14 cellular contexts compared by ENCODE assay signal in genomic region chr6:143516700-143517446, GRCh38. TPM values are rescaled to one million over a fixed set of nuclear protein-coding genes. Genes with fewer than 3 reads are reported as not detected.
DNase-seq lines count a peak whose midpoint lies in the region; ATAC-seq, FAIRE-seq and TF ChIP-seq lines count a peak whose summit lies in the region.
"Had no signal": no experiment of that assay in that cellular context is flagged by ENCODE, and none has a peak within 500 bp of the region (broad histone marks: within the 10 kb centered on the region; RNA-seq: fewer than 3 reads in every experiment).

No MANE protein-coding gene starts in this region.

- no peak overlapping the region for H4K91ac ChIP-seq in H1 (replicated peaks; ENCODE audit: insufficient read length, low read length)

- H4K8ac ChIP-seq in H1 (ENCODE audit: extremely low read depth, insufficient read depth, low read length), result no peak overlapping the region

- H2AK5ac ChIP-seq in H1 (ENCODE audit: low read depth, low read length), result peak overlapping the region; percentile 25; the same call in 1 of the 2 replicates

- no peak overlapping the region for H2AFZ ChIP-seq in H1 (ENCODE audit: low read length)

- H2BK120ac ChIP-seq in H1 (replicated peaks; ENCODE audit: low read depth, low read length), result no peak overlapping the region

- H2BK12ac ChIP-seq in H1 (ENCODE audit: low read depth, low read length), result 0 out of 2 replicates have a peak overlapping the region, but pooled peaks have one; percentile 39

- no peak for TF ChIP-seq POLR2A in H1 (IDR thresholded peaks at IDR 0.05; ENCODE audit: control extremely low read depth in 1 of 2, low read depth in 2 of 2, low read length in 2 of 2)

- no peak overlapping the region for H3K56ac ChIP-seq in H1 (replicated peaks; ENCODE audit: insufficient read length, low read depth, low read length)

- WGBS in H1 (ENCODE audit: extremely low coverage in 1 of 2, insufficient coverage in 1 of 2, insufficient read length in 1 of 2, insufficient replicate concordance in 2 of 2, low coverage in 1 of 2, low lambda C conversion rate in 2 of 2, missing lambda C conversion rate in 1 of 2), 2 experiments, result 17% methylated on average over 2 of the region's 2 CpGs; no CpG with 5 or more reads in 1 of the 2 experiments

- POLR2A ChIA-PET in H1 (lab: Charles Lee; ENCODE audit: partially characterized antibody), result interaction anchor here (0.5 to 1.2 kb wide), 2 partner anchors 8 to 19 kb away, joined by 3 to 4 read pairs; no protein-coding TSS in a partner anchor

- H3K23me2 ChIP-seq in H1 (ENCODE audit: low read depth, low read length), result no peaks in the 10 kb centered on the region

- H4K20me1 ChIP-seq in H1 (replicated peaks in 1 of 2; ENCODE audit: control insufficient read depth in 1 of 2, insufficient read depth in 2 of 2, low read length in 2 of 2), result no peaks in the 10 kb centered on the region

- DNase-seq in NCI-H2107 treated with DMSO at 0.1 percent for 48 hours (lab: John Stamatoyannopoulos, UW; ENCODE audit: unreplicated experiment) (peak; percentile 49), NCI-H2107 (lab: John Stamatoyannopoulos, UW) (no peak), KBM-7 (peak; percentile 37), RPMI8226 (peak; percentile 9), H1 (ENCODE audit: low read depth in 1 of 2, low spot score in 2 of 2) (no peak), GDM1 (lab: John Stamatoyannopoulos, UW) (no peak), HuH-7 (ENCODE audit: low spot score) (no peak)
- DNase-seq: activated CD4-positive, alpha-beta T cell treated with anti-CD3 and anti-CD28 coated beads for 4 hours; activated T-cell treated with anti-CD3 and anti-CD28 coated beads, Interleukin-2, amount 50 U/mL, for 4 hours; adrenal gland; CD4-positive, alpha-beta memory T cell had no signal

- H2BK20ac ChIP-seq in H1 (ENCODE audit: low read length), result no peak overlapping the region

- H3K27me3 ChIP-seq in H1 (replicated peaks in 1 of 4; ENCODE audit: control insufficient read depth in 3 of 4, extremely low read depth in 1 of 4, insufficient read depth in 3 of 4, low read length in 3 of 4), result peaks cover 0 to 9% (median 5%) of the 10 kb centered on the region in 4 experiments; a peak in 3 of 7 replicates
- H3K27me3 ChIP-seq: adrenal gland, right atrium auricular region, testis had no signal

- no peak for FAIRE-seq in H1 (lab: Jason Lieb, UNC)

- H3K36me3 ChIP-seq in H1 (ENCODE audit: control insufficient read depth in 2 of 4, insufficient read depth in 4 of 4, low read length in 3 of 4), result no peaks in the 10 kb centered on the region
- H3K36me3 ChIP-seq: adrenal gland, right atrium auricular region had no signal

- H3K4me1 ChIP-seq in H1 (replicated peaks in 1 of 4; ENCODE audit: control insufficient read depth in 3 of 4, insufficient read depth in 4 of 4, low read length in 3 of 4), result peaks cover 5 to 12% (median 6%) of the 10 kb centered on the region in 4 experiments

- H3K18ac ChIP-seq in H1 (ENCODE audit: extremely low read depth, low read length), result 0 out of 2 replicates have a peak overlapping the region, but pooled peaks have one; percentile 62

- H3K79me1 ChIP-seq in H1 (ENCODE audit: low read depth, low read length), result no peaks in the 10 kb centered on the region

- no peak overlapping the region for H3K4me3 ChIP-seq in H1 (ENCODE audit: extremely low read depth in 1 of 4, insufficient read depth in 2 of 4, low read depth in 3 of 4, low read length in 4 of 4)
- H3K4me3 ChIP-seq: adrenal gland, right atrium auricular region, testis had no signal

- in situ Hi-C loops in KBM-7 (cut with MboI; ENCODE audit: low pct_unique_long_range_greater_than_20kb, low sequenced_read_pairs), result no loop called here

- CTCF ChIA-PET in H1 (lab: Charles Lee; ENCODE audit: partially characterized antibody), result interaction anchor here (0.6 to 7.5 kb wide), 2 partner anchors 20 to 59 kb away, joined by 3 to 77 read pairs; no protein-coding TSS in a partner anchor

- H3K23ac ChIP-seq in H1 (ENCODE audit: insufficient read length), result no peak overlapping the region

- H2BK5ac ChIP-seq in H1 (ENCODE audit: low read depth, low read length), result no peak overlapping the region

- no peak overlapping the region; the same call in 1 of the 2 replicates for H2BK15ac ChIP-seq in H1 (ENCODE audit: low read length)

- no peak overlapping the region for H3K9ac ChIP-seq in H1 (replicated peaks in 1 of 4; ENCODE audit: extremely low read depth in 1 of 4, low read depth in 3 of 4, low read length in 3 of 4)

- no peak for ATAC-seq in GM18498 (IDR thresholded peaks at IDR 0.05; ENCODE audit: unreplicated experiment)
- ATAC-seq: activated T-cell treated with anti-CD3 and anti-CD28 coated beads, Interleukin-2, amount 50 U/mL, for 4 hours had no signal

- H3K4me2 ChIP-seq in H1 (ENCODE audit: insufficient read depth in 1 of 2, low read depth in 2 of 2, low read length in 2 of 2), result peak overlapping the region; percentile 10 to 17; a peak in 1 of 4 replicates

- H3K79me2 ChIP-seq in H1 (ENCODE audit: control insufficient read depth in 1 of 2, insufficient read depth in 2 of 2, low read length in 2 of 2), result no peaks in the 10 kb centered on the region

- no peak for TF ChIP-seq EP300 in H1 (IDR thresholded peaks at IDR 0.05; ENCODE audit: borderline replicate concordance in 1 of 2, low read depth in 2 of 2, low read length in 2 of 2)

- H3K14ac ChIP-seq in H1 (ENCODE audit: insufficient read length), result no peak overlapping the region

- no peaks in the 10 kb centered on the region for H3K9me3 ChIP-seq in H1 (ENCODE audit: insufficient read depth in 2 of 2, low read depth in 1 of 2, low read length in 1 of 2)
- H3K9me3 ChIP-seq: adrenal gland, right atrium auricular region, testis had no signal

- no peak overlapping the region for H3K27ac ChIP-seq in H1 (ENCODE audit: low read depth, low read length)
- H3K27ac ChIP-seq: adrenal gland, testis had no signal

- no peak for TF ChIP-seq RAD21 in H1 (IDR thresholded peaks at IDR 0.05 in 1 of 2, conservative IDR thresholded peaks at IDR 0.05 in 1 of 2; ENCODE audit: low read depth in 2 of 2, low read length in 2 of 2)

- no peak overlapping the region for H3K4ac ChIP-seq in H1 (replicated peaks; ENCODE audit: insufficient read length, low read depth, low read length)

- H4K5ac ChIP-seq in H1 (ENCODE audit: insufficient read length, low read depth, low read length), result no peak overlapping the region

- TF ChIP-seq CTCF in H1 (IDR thresholded peaks at IDR 0.05; ENCODE audit: control extremely low read depth in 1 of 3, insufficient read depth in 1 of 3, low read depth in 1 of 3, low read length in 3 of 3), result no peak

TF ChIP-seq in H1, 55 proteins besides CTCF, POLR2A, EP300 and RAD21:
- no peak for TF ChIP-seq RXRA (IDR thresholded peaks at IDR 0.05; ENCODE audit: insufficient read depth, low read depth, low read length)
- no peak for TF ChIP-seq GABPA (IDR thresholded peaks at IDR 0.05; ENCODE audit: borderline replicate concordance, insufficient read depth, low read length)
- TF ChIP-seq POU5F1 (IDR thresholded peaks at IDR 0.05; ENCODE audit: low read depth, low read length), result no peak
- TF ChIP-seq CBX8 (IDR thresholded peaks at IDR 0.05; ENCODE audit: borderline replicate concordance, low read depth, low read length), result no peak
- TF ChIP-seq SAP30 (IDR thresholded peaks at IDR 0.05; ENCODE audit: insufficient read depth, insufficient replicate concordance, low read length), result no peak
- no peak for TF ChIP-seq CHD2 (IDR thresholded peaks at IDR 0.05; ENCODE audit: low read length)
- TF ChIP-seq HDAC6 (IDR thresholded peaks at IDR 0.05; ENCODE audit: low read depth, low read length), result no peak
- no peak for TF ChIP-seq USF2 (IDR thresholded peaks at IDR 0.05; ENCODE audit: low read length)
- no peak for TF ChIP-seq SIX5 (IDR thresholded peaks at IDR 0.05; ENCODE audit: low read depth, low read length)
- no peak for TF ChIP-seq CEBPB (IDR thresholded peaks at IDR 0.05; ENCODE audit: low read depth, low read length)
- no peak for TF ChIP-seq ATF3 (IDR thresholded peaks at IDR 0.05; ENCODE audit: insufficient read depth, low read depth, low read length)
- no peak for TF ChIP-seq SRF (IDR thresholded peaks at IDR 0.05; ENCODE audit: low read depth, low read length)
- no peak for TF ChIP-seq HDAC2 (IDR thresholded peaks at IDR 0.05; ENCODE audit: borderline replicate concordance in 1 of 2, low read depth in 2 of 2, low read length in 2 of 2)
- TF ChIP-seq RFX5 (IDR thresholded peaks at IDR 0.05; ENCODE audit: borderline replicate concordance, low read depth, low read length), result no peak
TF ChIP-seq in H1: peak in this region for 0.

RNA-seq across cellular contexts. Expression of gene FUCA2, which starts 5.4 kb away (rescaled TPM):
- 47.2 and 47.4 TPM in 2 replicates for total RNA-seq in H1 (2021; fragmentation: NEBNext Ultra II Directional; extraction: Animal tissue kit (Norgen Biotek cat#: 25700))
- 14.3 and 24.2 TPM in 2 replicates for polyA plus RNA-seq in H1 (2011; rRNA removed)
- polyA plus RNA-seq in H1 (2011; cell fraction: cytosol; rRNA removed), result 25.9 TPM
- polyA plus RNA-seq in H1 (2011; cell fraction: nucleus; rRNA removed), result 15.2 TPM
- polyA plus RNA-seq in H1 (2012, experiment 1 of 2), result 44.7 to 57.4 TPM (median 49.5 TPM) in 4 replicates
- 27.6 TPM for polyA plus RNA-seq in H1 (2012, experiment 2 of 2)
- 60.6 TPM for polyA plus RNA-seq in H1 (2013, experiment 1 of 2)
- polyA plus RNA-seq in H1 (2013, experiment 2 of 2), result 65.8 TPM
- 18.2 and 25.3 TPM in 2 replicates for polyA minus RNA-seq in H1 (2011; rRNA and poly(A)+ RNA removed)
- 14.5 TPM for polyA minus RNA-seq in H1 (2011; cell fraction: cytosol; rRNA and poly(A)+ RNA removed)
- 15.7 TPM for polyA minus RNA-seq in H1 (2011; cell fraction: nucleus; rRNA and poly(A)+ RNA removed)

Comparison
In these comparisons a context has a peak if more than half of its experiments do, and no peak if none do; other contexts are left out.
1. DNase-seq: peak in NCI-H2107 treated with DMSO at 0.1 percent for 48 hours (single experiment), KBM-7 (single experiment) and RPMI8226 (single experiment); none in NCI-H2107 (single experiment), H1 (0 of 2), GDM1 (single experiment) and HuH-7 (single experiment).